9 cellular contexts compared by ENCODE assay signal in genomic region chr6:75855047-75855446, GRCh38.
DNase-seq lines count a peak whose midpoint lies in the region; ATAC-seq and TF ChIP-seq lines count a peak whose summit lies in the region.
"Had no signal": no experiment of that assay in that cellular context is flagged by ENCODE, and none has a peak within 500 bp of the region (broad histone marks: within the 10 kb centered on the region; RNA-seq: fewer than 3 reads in every experiment).

No MANE protein-coding gene starts in this region.

- H3K4me1 ChIP-seq in ascending aorta, result no peaks in the 10 kb centered on the region

- TF ChIP-seq CTCF in GM06990 (IDR thresholded peaks at IDR 0.05; ENCODE audit: insufficient read depth, low read length, poor library complexity, severe bottlenecking) (peak; percentile 53), ascending aorta (IDR thresholded peaks at IDR 0.05) (peak; percentile 6 to 56 (median 26)), natural killer cell (IDR thresholded peaks at IDR 0.05) (no peak)

- DNase-seq in AG20443 (ENCODE audit: low spot score), result peak; percentile 48
- DNase-seq in GM06990 (ENCODE audit: extremely low read depth, insufficient read length), result no peak
- peak; percentile 73 for DNase-seq in NAMALWA (ENCODE audit: low spot score)
- DNase-seq in ascending aorta (ENCODE audit: low spot score in 2 of 2), result no peak
- peak; percentile 81 for DNase-seq in left kidney (ENCODE audit: low read depth, low spot score)
- DNase-seq in natural killer cell, result no peak

- ATAC-seq in GM18909 (IDR thresholded peaks at IDR 0.05; ENCODE audit: poor library complexity, unreplicated experiment), result no peak
- no peak for ATAC-seq in GM18907 (IDR thresholded peaks at IDR 0.05; ENCODE audit: unreplicated experiment)
- no peak for ATAC-seq in natural killer cell
- ATAC-seq: naive thymus-derived CD4-positive, alpha-beta T cell had no signal

- peaks cover 3% of the 10 kb centered on the region for H3K36me3 Mint-ChIP-seq in natural killer cell
- H3K36me3 Mint-ChIP-seq: naive thymus-derived CD4-positive, alpha-beta T cell had no signal

- H3K4me3 ChIP-seq in GM06990 (replicated peaks; ENCODE audit: low read depth, low read length) (no peak overlapping the region), ascending aorta (no peak overlapping the region)

- no peaks in the 10 kb centered on the region for H3K4me1 Mint-ChIP-seq in natural killer cell
- H3K4me1 Mint-ChIP-seq: naive thymus-derived CD4-positive, alpha-beta T cell had no signal

- H3K4me3 Mint-ChIP-seq in natural killer cell, result no peak overlapping the region
- H3K4me3 Mint-ChIP-seq: naive thymus-derived CD4-positive, alpha-beta T cell had no signal

- H3K9me3 ChIP-seq in ascending aorta, result no peaks in the 10 kb centered on the region

- H3K27me3 ChIP-seq in GM06990 (replicated peaks; ENCODE audit: control insufficient read depth, insufficient read depth, low read length) (no peaks in the 10 kb centered on the region), ascending aorta (no peaks in the 10 kb centered on the region)

- H3K9me3 Mint-ChIP-seq in natural killer cell, result no peaks in the 10 kb centered on the region
- H3K9me3 Mint-ChIP-seq: naive thymus-derived CD4-positive, alpha-beta T cell had no signal

- H3K27ac ChIP-seq in ascending aorta, result no peak overlapping the region

- H3K27me3 Mint-ChIP-seq in natural killer cell (ENCODE audit: low read depth in 2 of 2), result peaks cover 0 to 3% of the 10 kb centered on the region in 2 donors

- intact Hi-C loops in ascending aorta (cut with DNase I), result no loop called here
- intact Hi-C loops in natural killer cell (cut with micrococcal nuclease), result no loop called here

- H3K27ac Mint-ChIP-seq in natural killer cell, result no peak overlapping the region
- H3K27ac Mint-ChIP-seq: naive thymus-derived CD4-positive, alpha-beta T cell had no signal

- no peaks in the 10 kb centered on the region for H3K36me3 ChIP-seq in GM06990 (ENCODE audit: control insufficient read depth, insufficient read depth, low read length)
- H3K36me3 ChIP-seq in ascending aorta, result peaks cover 4 to 14% of the 10 kb centered on the region in 2 donors

Comparison
In these comparisons a context has a peak if more than half of its experiments do, and no peak if none do; other contexts are left out.
1. DNase-seq: peak in AG20443 (single experiment), NAMALWA (single experiment) and left kidney (single experiment); none in GM06990 (single experiment), ascending aorta (0 of 2) and natural killer cell (single experiment).